12 cellular contexts compared by ENCODE assay signal in genomic region chr16:81483064-81483969, GRCh38. TPM values are rescaled to one million over a fixed set of nuclear protein-coding genes. Genes with fewer than 3 reads are reported as not detected.
DNase-seq lines count a peak whose midpoint lies in the region; ATAC-seq and TF ChIP-seq lines count a peak whose summit lies in the region.
"Had no signal": no experiment of that assay in that cellular context is flagged by ENCODE, and none has a peak within 500 bp of the region (broad histone marks: within the 10 kb centered on the region; RNA-seq: fewer than 3 reads in every experiment).

No MANE protein-coding gene starts in this region.

- H3K9me2 ChIP-seq in OCI-LY7 (ENCODE audit: insufficient read depth, low read length): no peaks in the 10 kb centered on the region

- H3K4me3 Mint-ChIP-seq in endothelial cell (ENCODE audit: unreplicated experiment): peak overlapping the region; percentile 52
- H3K4me3 Mint-ChIP-seq in natural killer cell treated with Interleukin-12 subunit alpha and Interleukin-12 subunit beta and Interleukin-15 and Interleukin-18, amount 100 ng/mL, for 72 hours: peak overlapping the region; percentile 90
- no peak overlapping the region for H3K4me3 Mint-ChIP-seq in activated T-helper 17 cell treated with anti-CD3 and anti-CD28 coated beads, Interleukin-2, amount 50 U/mL, for 72 hours
- H3K4me3 Mint-ChIP-seq: T-helper 1 cell treated with Interleukin-12 subunit alpha and Interleukin-12 subunit beta and Interleukin-4 antibody, amounts not matched to agents 30 μg/mL and 1 μg/mL, for 36 hours had no signal

- peaks cover 43% of the 10 kb centered on the region; the same call in 1 of the 2 replicates for H3K79me2 ChIP-seq in OCI-LY7 (ENCODE audit: insufficient read depth, low read depth, low read length)

- ATAC-seq in natural killer cell treated with Interleukin-12 subunit alpha and Interleukin-12 subunit beta and Interleukin-15 and Interleukin-18, amount 100 ng/mL, for 72 hours: no peak
- ATAC-seq in HG02981 (IDR thresholded peaks at IDR 0.05; ENCODE audit: unreplicated experiment): no peak
- no peak for ATAC-seq in activated T-helper 17 cell treated with anti-CD3 and anti-CD28 coated beads, Interleukin-2, amount 50 U/mL, for 72 hours (replicated peaks)

- intact Hi-C loops in OCI-LY7 (cut with micrococcal nuclease; ENCODE audit: unreplicated experiment): no loop called here

- POLR2A ChIA-PET in OCI-LY7 (lab: Charles Lee): interaction anchor here (1.2 kb wide), 1 partner anchor 30 kb away, joined by 4 read pairs; no protein-coding TSS in a partner anchor

- no peak for TF ChIP-seq CTCF in OCI-LY7 (conservative IDR thresholded peaks at IDR 0.05; ENCODE audit: low read length)
- TF ChIP-seq CTCF in endothelial cell (IDR thresholded peaks at IDR 0.05; ENCODE audit: unreplicated experiment): no peak

- no peaks in the 10 kb centered on the region for H3K9me3 ChIP-seq in OCI-LY7 (ENCODE audit: low read length)

- H3K4me3 ChIP-seq in OCI-LY7 (ENCODE audit: low read depth, low read length, poor library complexity, severe bottlenecking): no peak overlapping the region

- peak overlapping the region; percentile 89 for H3K27ac Mint-ChIP-seq in endothelial cell (ENCODE audit: unreplicated experiment)
- peak overlapping the region; percentile 81 to 98 for H3K27ac Mint-ChIP-seq in natural killer cell treated with Interleukin-12 subunit alpha and Interleukin-12 subunit beta and Interleukin-15 and Interleukin-18, amount 100 ng/mL, for 72 hours
- no peak overlapping the region for H3K27ac Mint-ChIP-seq in activated T-helper 17 cell treated with anti-CD3 and anti-CD28 coated beads, Interleukin-2, amount 50 U/mL, for 72 hours
- H3K27ac Mint-ChIP-seq: T-helper 1 cell treated with Interleukin-12 subunit alpha and Interleukin-12 subunit beta and Interleukin-4 antibody, amounts not matched to agents 30 μg/mL and 1 μg/mL, for 36 hours had no signal

- CTCF ChIA-PET in OCI-LY7 (lab: Charles Lee; ENCODE audit: unreplicated experiment): no interaction called here

- H3K4me1 ChIP-seq in OCI-LY7 (ENCODE audit: insufficient read depth, low read length, poor library complexity, severe bottlenecking): peaks cover 57% of the 10 kb centered on the region

- no peaks in the 10 kb centered on the region for H3K9me3 Mint-ChIP-seq in endothelial cell (ENCODE audit: unreplicated experiment)
- H3K9me3 Mint-ChIP-seq in natural killer cell treated with Interleukin-12 subunit alpha and Interleukin-12 subunit beta and Interleukin-15 and Interleukin-18, amount 100 ng/mL, for 72 hours: no peaks in the 10 kb centered on the region
- no peaks in the 10 kb centered on the region for H3K9me3 Mint-ChIP-seq in activated T-helper 17 cell treated with anti-CD3 and anti-CD28 coated beads, Interleukin-2, amount 50 U/mL, for 72 hours
- H3K9me3 Mint-ChIP-seq: T-helper 1 cell treated with Interleukin-12 subunit alpha and Interleukin-12 subunit beta and Interleukin-4 antibody, amounts not matched to agents 30 μg/mL and 1 μg/mL, for 36 hours had no signal

- BruUV-seq in OCI-LY7 (replicated peaks; lab: Mats Ljungman, UMichigan): no TSS peak

- H2AFZ ChIP-seq in OCI-LY7 (ENCODE audit: low read length): no peak overlapping the region

- H3K4me2 ChIP-seq in OCI-LY7 (ENCODE audit: low read length): peak overlapping the region; percentile 10; the same call in 1 of the 2 replicates

- no peak overlapping the region for H3K27ac ChIP-seq in OCI-LY7 (ENCODE audit: low read depth, low read length, poor library complexity, severe bottlenecking)

- H3K36me3 Mint-ChIP-seq in endothelial cell (ENCODE audit: low read depth, unreplicated experiment): peaks cover 10% of the 10 kb centered on the region
- no peaks in the 10 kb centered on the region for H3K36me3 Mint-ChIP-seq in natural killer cell treated with Interleukin-12 subunit alpha and Interleukin-12 subunit beta and Interleukin-15 and Interleukin-18, amount 100 ng/mL, for 72 hours
- no peaks in the 10 kb centered on the region for H3K36me3 Mint-ChIP-seq in activated T-helper 17 cell treated with anti-CD3 and anti-CD28 coated beads, Interleukin-2, amount 50 U/mL, for 72 hours (ENCODE audit: low read depth)

- peak; percentile 12 for DNase-seq in ELR (ENCODE audit: low read depth)
- no peak for DNase-seq in OCI-LY7 (ENCODE audit: low spot score)
- DNase-seq in endothelial cell (ENCODE audit: low spot score): peak; percentile 30
- no peak for DNase-seq in natural killer cell treated with Interleukin-12 subunit alpha and Interleukin-12 subunit beta and Interleukin-15 and Interleukin-18, amount 100 ng/mL, for 72 hours (ENCODE audit: low spot score)
- DNase-seq in COLO829 (ENCODE audit: low spot score): no peak
- no peak for DNase-seq in NCI-H2107 (lab: John Stamatoyannopoulos, UW)
- DNase-seq: cerebellar nuclear complex, glutamatergic neuron, NCI-H526 treated with DMSO at 0.1 percent for 48 hours had no signal

- H3K4me1 Mint-ChIP-seq in endothelial cell (ENCODE audit: unreplicated experiment): peaks cover 77% of the 10 kb centered on the region
- H3K4me1 Mint-ChIP-seq in natural killer cell treated with Interleukin-12 subunit alpha and Interleukin-12 subunit beta and Interleukin-15 and Interleukin-18, amount 100 ng/mL, for 72 hours (ENCODE audit: low read depth in 2 of 2): peaks cover 59 to 69% of the 10 kb centered on the region in 2 donors
- peaks cover 21% of the 10 kb centered on the region for H3K4me1 Mint-ChIP-seq in activated T-helper 17 cell treated with anti-CD3 and anti-CD28 coated beads, Interleukin-2, amount 50 U/mL, for 72 hours

- no peaks in the 10 kb centered on the region for H4K20me1 ChIP-seq in OCI-LY7 (ENCODE audit: insufficient read depth, low read length)

- peaks cover 10% of the 10 kb centered on the region; the same call in 1 of the 2 replicates for H3K36me3 ChIP-seq in OCI-LY7 (ENCODE audit: insufficient read depth, low read length)

- peaks cover 9% of the 10 kb centered on the region for H3K27me3 Mint-ChIP-seq in endothelial cell (ENCODE audit: unreplicated experiment)
- H3K27me3 Mint-ChIP-seq in natural killer cell treated with Interleukin-12 subunit alpha and Interleukin-12 subunit beta and Interleukin-15 and Interleukin-18, amount 100 ng/mL, for 72 hours: no peaks in the 10 kb centered on the region
- H3K27me3 Mint-ChIP-seq in activated T-helper 17 cell treated with anti-CD3 and anti-CD28 coated beads, Interleukin-2, amount 50 U/mL, for 72 hours: no peaks in the 10 kb centered on the region

RNA-seq across cellular contexts. Expression of gene CMIP, which starts 38.7 kb away (rescaled TPM):
- 15.4 and 22.6 TPM in 2 replicates for total RNA-seq in OCI-LY7 (2014; rRNA removed; shearing (Covaris generic))
- total RNA-seq in OCI-LY7 (2022) (67.5 and 70.3 TPM in 2 replicates), endothelial cell (ENCODE audit: unreplicated experiment) (98.9 TPM)
- total RNA-seq in natural killer cell treated with Interleukin-12 subunit alpha and Interleukin-12 subunit beta and Interleukin-15 and Interleukin-18, amount 100 ng/mL, for 72 hours: 10 to 100 TPM; 48.0 to 57.6 TPM
- total RNA-seq in activated T-helper 17 cell treated with anti-CD3 and anti-CD28 coated beads, Interleukin-2, amount 50 U/mL, for 72 hours: 10 to 100 TPM; 28.5 to 57.5 TPM

Comparison
In these comparisons a context has a peak if more than half of its experiments do, and no peak if none do; other contexts are left out.
1. DNase-seq: peak in ELR (single experiment) and endothelial cell (single experiment); none in OCI-LY7 (single experiment), natural killer cell treated with Interleukin-12 subunit alpha and Interleukin-12 subunit beta and Interleukin-15 and Interleukin-18, amount 100 ng/mL, for 72 hours (single experiment), COLO829 (single experiment) and NCI-H2107 (single experiment).